14 cellular contexts compared by ENCODE assay signal in genomic region chr15:39124925-39125625, GRCh38.
DNase-seq lines count a peak whose midpoint lies in the region; ATAC-seq, FAIRE-seq and TF ChIP-seq lines count a peak whose summit lies in the region.
"Had no signal": no experiment of that assay in that cellular context is flagged by ENCODE, and none has a peak within 500 bp of the region (broad histone marks: within the 10 kb centered on the region; RNA-seq: fewer than 3 reads in every experiment).

No MANE protein-coding gene starts in this region.

- 73 to 81% (median 75%) methylated on average over 4 of the region's 4 CpGs for WGBS in small intestine, 3 donors

- FAIRE-seq in small intestine (lab: Jason Lieb, UNC) (no peak), kidney (lab: Jason Lieb, UNC) (no peak)
- FAIRE-seq: GM12878 had no signal

- no peak overlapping the region for H3K9ac ChIP-seq in kidney (ENCODE audit: low read length in 2 of 2)

- H3K9me2 ChIP-seq in PC-9 (ENCODE audit: insufficient read depth), result no peaks in the 10 kb centered on the region

- no peak for TF ChIP-seq CTCF in PC-9 (conservative IDR thresholded peaks at IDR 0.05)
- TF ChIP-seq CTCF in kidney (IDR thresholded peaks at IDR 0.05; ENCODE audit: borderline replicate concordance, extremely low read depth, insufficient read depth), result no peak

- H3K9me3 ChIP-seq in PC-9 (ENCODE audit: insufficient read depth, low read depth) (no peaks in the 10 kb centered on the region), small intestine (ENCODE audit: control insufficient read depth, low read depth) (no peaks in the 10 kb centered on the region), kidney (ENCODE audit: control insufficient read depth in 1 of 2, low read length in 2 of 2) (no peaks in the 10 kb centered on the region)
- H3K9me3 ChIP-seq: gastrocnemius medialis had no signal

- H4K20me1 ChIP-seq in PC-9 (ENCODE audit: insufficient read depth), result no peaks in the 10 kb centered on the region

- H3K4me3 ChIP-seq in PC-9, result no peak overlapping the region
- no peak overlapping the region for H3K4me3 ChIP-seq in small intestine (ENCODE audit: low read depth in 1 of 2, low read length in 2 of 2)
- no peak overlapping the region for H3K4me3 ChIP-seq in kidney (ENCODE audit: low read length in 2 of 2)
- H3K4me3 ChIP-seq: gastrocnemius medialis, GM12878, GM23338 had no signal

- H3K36me3 ChIP-seq in PC-9 (ENCODE audit: low read depth), result no peaks in the 10 kb centered on the region
- H3K36me3 ChIP-seq in small intestine (ENCODE audit: control insufficient read depth in 2 of 2, insufficient read depth in 2 of 2, low read length in 2 of 2), result no peaks in the 10 kb centered on the region
- no peaks in the 10 kb centered on the region for H3K36me3 ChIP-seq in kidney (ENCODE audit: control insufficient read depth in 1 of 2, insufficient read depth in 2 of 2, low read length in 2 of 2)
- H3K36me3 ChIP-seq: gastrocnemius medialis had no signal

- H2AFZ ChIP-seq in PC-9, result no peak overlapping the region
- H2AFZ ChIP-seq: GM23338 had no signal

- peaks cover 38% of the 10 kb centered on the region for H3F3A ChIP-seq in PC-9 (ENCODE audit: insufficient read depth, low read depth)

- H3K27ac ChIP-seq in PC-9 (peak overlapping the region; percentile 41), small intestine (ENCODE audit: low read depth in 1 of 2, low read length in 1 of 2) (no peak overlapping the region), kidney (ENCODE audit: low read depth in 2 of 2, low read length in 2 of 2) (no peak overlapping the region)
- H3K27ac ChIP-seq: 22Rv1 had no signal

- no peaks in the 10 kb centered on the region for H3K79me2 ChIP-seq in PC-9 (ENCODE audit: low read depth)

- DNase-seq in DMS 273 (lab: John Stamatoyannopoulos, UW; ENCODE audit: unreplicated experiment) (peak; percentile 30), DMS 273 treated with DMSO at 0.1 percent for 48 hours (lab: John Stamatoyannopoulos, UW) (no peak), PC-9 (no peak), fibroblast of gingiva (ENCODE audit: low read depth) (peak; percentile 15), renal cortical epithelial cell (ENCODE audit: low read depth) (peak; percentile 45), small intestine (no peak), kidney (no peak)
- DNase-seq: gastrocnemius medialis, NCI-H1092 had no signal

- H3K4me1 ChIP-seq in PC-9 (replicated peaks; ENCODE audit: insufficient read depth) (peaks cover 66% of the 10 kb centered on the region), small intestine (ENCODE audit: control insufficient read depth in 2 of 2, insufficient read depth in 1 of 2, low read depth in 1 of 2, low read length in 1 of 2) (peaks cover 6 to 16% of the 10 kb centered on the region in 2 donors), kidney (ENCODE audit: control insufficient read depth in 1 of 2, insufficient read depth in 1 of 2, low read depth in 1 of 2, low read length in 2 of 2) (peaks cover 3 to 14% of the 10 kb centered on the region in 2 donors)

- 0 out of 2 replicates have a peak overlapping the region, but pooled peaks have one; percentile 17 for H3K4me2 ChIP-seq in PC-9
- H3K4me2 ChIP-seq: GM23338 had no signal

- intact Hi-C loops in PC-9 (cut with micrococcal nuclease; ENCODE audit: unreplicated experiment), result loop anchor here (5.0 kb wide), 3 partner anchors 133 to 632 kb away; no protein-coding TSS in a partner anchor
- intact Hi-C loops in kidney (cut with DNase I), result no loop called here

- CTCF ChIA-PET in PC-9 (lab: Charles Lee), result interaction anchor here (0.6 to 0.7 kb wide), 3 partner anchors 189 to 258 kb away, joined by 3 read pairs; no protein-coding TSS in a partner anchor

- POLR2A ChIA-PET in PC-9 (lab: Charles Lee; ENCODE audit: unreplicated experiment), result interaction anchor here (0.6 to 0.8 kb wide), 3 partner anchors 41 to 456 kb away, joined by 5 to 41 read pairs (median 8); partner anchors contain the start of gene THBS1

- H3K27me3 ChIP-seq in PC-9 (ENCODE audit: insufficient read depth, low read depth), result no peaks in the 10 kb centered on the region
- no peaks in the 10 kb centered on the region for H3K27me3 ChIP-seq in small intestine (ENCODE audit: control insufficient read depth in 2 of 2, insufficient read depth in 2 of 2, low read length in 2 of 2)
- H3K27me3 ChIP-seq: gastrocnemius medialis had no signal

- ATAC-seq in HG02970 (IDR thresholded peaks at IDR 0.05; ENCODE audit: low FRiP score, unreplicated experiment), result no peak
- ATAC-seq: activated T-cell treated with anti-CD3 and anti-CD28 coated beads, Interleukin-2, amount 50 U/mL, for 72 hours had no signal

- BruUV-seq in PC-9 (replicated peaks; lab: Mats Ljungman, UMichigan), result no TSS peak

Comparison
In these comparisons a context has a peak if more than half of its experiments do, and no peak if none do; other contexts are left out.
1. DNase-seq: peak in DMS 273 (single experiment), fibroblast of gingiva (single experiment) and renal cortical epithelial cell (single experiment); none in DMS 273 treated with DMSO at 0.1 percent for 48 hours (single experiment), PC-9 (0 of 2), small intestine (single experiment) and kidney (single experiment).